In genomic region chr17:35523296-35523695, GRCh38 we compare ENCODE assay signal across 21 cellular contexts. TPM values are rescaled to one million over a fixed set of nuclear protein-coding genes. Genes with fewer than 3 reads are reported as not detected.
DNase-seq lines count a peak whose midpoint lies in the region; ATAC-seq lines count a peak whose summit lies in the region.
"Had no signal": no experiment of that assay in that cellular context is flagged by ENCODE, and none has a peak within 500 bp of the region (broad histone marks: within the 10 kb centered on the region; RNA-seq: fewer than 3 reads in every experiment).

No MANE protein-coding gene starts in this region.

- H3K36me3 ChIP-seq in CD8-positive, alpha-beta memory T cell (ENCODE audit: insufficient read depth, low read length) = peaks cover 6% of the 10 kb centered on the region
- H3K36me3 ChIP-seq in SK-N-MC (ENCODE audit: insufficient read depth, low read length) = no peaks in the 10 kb centered on the region
- H3K36me3 ChIP-seq: neural progenitor cell had no signal

- CTCF ChIA-PET in CD8-positive, alpha-beta memory T cell (lab: Charles Lee) = interaction anchor here (0.7 to 2.5 kb wide), 5 partner anchors 11 to 306 kb away, joined by 3 to 13 read pairs (median 5); no protein-coding TSS in a partner anchor

- POLR2A ChIA-PET in CD8-positive, alpha-beta memory T cell (lab: Charles Lee) = interaction anchor here (1.5 kb wide), 1 partner anchor 36 kb away, joined by 4 read pairs; no protein-coding TSS in a partner anchor

- no peaks in the 10 kb centered on the region for H3K27me3 ChIP-seq in CD8-positive, alpha-beta memory T cell (ENCODE audit: insufficient read depth, low read length, poor library complexity, severe bottlenecking)

- H3K4me1 Mint-ChIP-seq in T-helper 2 cell treated with Interferon-gamma antibody and Interleukin-4, amounts not matched to agents 5 μg/mL and 100 μg/mL, for 36 hours (ENCODE audit: low read depth) = peaks cover 79% of the 10 kb centered on the region
- peaks cover 97 to 100% (median 98%) of the 10 kb centered on the region in 3 donors for H3K4me1 Mint-ChIP-seq in CD8-positive, alpha-beta memory T cell
- peaks cover 97 to 100% of the 10 kb centered on the region in 2 donors for H3K4me1 Mint-ChIP-seq in immature natural killer cell
- H3K4me1 Mint-ChIP-seq: endodermal cell, neural progenitor cell had no signal

- H3K9me3 Mint-ChIP-seq in T-helper 2 cell treated with Interferon-gamma antibody and Interleukin-4, amounts not matched to agents 5 μg/mL and 100 μg/mL, for 36 hours = no peaks in the 10 kb centered on the region
- H3K9me3 Mint-ChIP-seq in CD8-positive, alpha-beta memory T cell = no peaks in the 10 kb centered on the region
- H3K9me3 Mint-ChIP-seq in immature natural killer cell = no peaks in the 10 kb centered on the region

- no peaks in the 10 kb centered on the region for H3K27me3 Mint-ChIP-seq in T-helper 2 cell treated with Interferon-gamma antibody and Interleukin-4, amounts not matched to agents 5 μg/mL and 100 μg/mL, for 36 hours (ENCODE audit: low read depth)
- no peaks in the 10 kb centered on the region for H3K27me3 Mint-ChIP-seq in CD8-positive, alpha-beta memory T cell
- H3K27me3 Mint-ChIP-seq in immature natural killer cell (ENCODE audit: low read depth in 3 of 3) = peaks cover 0 to 3% (median 3%) of the 10 kb centered on the region in 3 donors

- peak overlapping the region; percentile 35 for H3K27ac Mint-ChIP-seq in T-helper 2 cell treated with Interferon-gamma antibody and Interleukin-4, amounts not matched to agents 5 μg/mL and 100 μg/mL, for 36 hours
- H3K27ac Mint-ChIP-seq in CD8-positive, alpha-beta memory T cell = peak overlapping the region; percentile 77 to 95 (median 92)
- peak overlapping the region; percentile 91 to 98 (median 94) for H3K27ac Mint-ChIP-seq in immature natural killer cell
- H3K27ac Mint-ChIP-seq: endodermal cell, neural progenitor cell had no signal

- H3K4me3 ChIP-seq in CD8-positive, alpha-beta memory T cell (ENCODE audit: low read length) = no peak overlapping the region
- H3K4me3 ChIP-seq in SK-N-MC = peak overlapping the region; percentile 25; the same call in 1 of the 2 replicates
- H3K4me3 ChIP-seq: neural progenitor cell, psoas muscle had no signal

- no peaks in the 10 kb centered on the region for H3K9me3 ChIP-seq in CD8-positive, alpha-beta memory T cell (ENCODE audit: low read length)
- no peaks in the 10 kb centered on the region for H3K9me3 ChIP-seq in SK-N-MC (ENCODE audit: low read depth, low read length)
- H3K9me3 ChIP-seq: psoas muscle had no signal

- H3K9ac ChIP-seq in SK-N-MC (ENCODE audit: insufficient read length) = no peak overlapping the region
- H3K9ac ChIP-seq: neural progenitor cell had no signal

- intact Hi-C loops in left ventricle myocardium superior (cut with micrococcal nuclease) = no loop called here

- H3K36me3 Mint-ChIP-seq in T-helper 2 cell treated with Interferon-gamma antibody and Interleukin-4, amounts not matched to agents 5 μg/mL and 100 μg/mL, for 36 hours (ENCODE audit: low read depth) = peaks cover 83% of the 10 kb centered on the region
- H3K36me3 Mint-ChIP-seq in CD8-positive, alpha-beta memory T cell = peaks cover 18 to 63% (median 43%) of the 10 kb centered on the region in 3 donors
- peaks cover 12 to 20% (median 13%) of the 10 kb centered on the region in 3 donors for H3K36me3 Mint-ChIP-seq in immature natural killer cell
- H3K36me3 Mint-ChIP-seq: neural progenitor cell had no signal

- ATAC-seq in GM19023 (IDR thresholded peaks at IDR 0.05; ENCODE audit: unreplicated experiment) = no peak
- ATAC-seq in left ventricle myocardium superior = no peak
- ATAC-seq: left colon, psoas muscle had no signal

- peak overlapping the region; percentile 52 for H3K4me3 Mint-ChIP-seq in T-helper 2 cell treated with Interferon-gamma antibody and Interleukin-4, amounts not matched to agents 5 μg/mL and 100 μg/mL, for 36 hours
- H3K4me3 Mint-ChIP-seq in CD8-positive, alpha-beta memory T cell = peak overlapping the region; percentile 51 to 83 (median 77)
- peak overlapping the region; percentile 62 to 92 (median 70) for H3K4me3 Mint-ChIP-seq in immature natural killer cell
- H3K4me3 Mint-ChIP-seq: endodermal cell, neural progenitor cell had no signal

- no peak for DNase-seq in T-helper 2 cell treated with Interferon-gamma antibody and Interleukin-4, amounts not matched to agents 5 μg/mL and 100 μg/mL, for 36 hours (ENCODE audit: low spot score)
- DNase-seq in T-helper 2 cell (no peak), SK-N-MC (ENCODE audit: low read depth, low spot score) (peak; percentile 88), immature natural killer cell (no peak), NCI-H128 (lab: John Stamatoyannopoulos, UW; ENCODE audit: unreplicated experiment) (no peak), left ventricle myocardium superior (no peak)
- no peak for DNase-seq in CD8-positive, alpha-beta memory T cell
- DNase-seq: DMS53, endodermal cell, HCEC 1CT, left colon, midbrain, NCI-H1930, NCI-H446 treated with DMSO at 0.1 percent for 48 hours, psoas muscle had no signal

- no peak overlapping the region for H3K27ac ChIP-seq in CD8-positive, alpha-beta memory T cell (ENCODE audit: low read depth, low read length)
- peak overlapping the region; percentile 62 for H3K27ac ChIP-seq in SK-N-MC
- H3K27ac ChIP-seq: C4-2B, neural progenitor cell, psoas muscle, RWPE1 had no signal

- peaks cover 77% of the 10 kb centered on the region for H3K4me1 ChIP-seq in CD8-positive, alpha-beta memory T cell (ENCODE audit: insufficient read depth, low read length)
- H3K4me1 ChIP-seq: neural progenitor cell, psoas muscle had no signal

RNA-seq across cellular contexts. Expression of gene SLFN12L, which starts 14.2 kb away (rescaled TPM):
- 10 to 100 TPM; 48.8 to 50.8 TPM for total RNA-seq in CD8-positive, alpha-beta memory T cell
- 27.5 TPM for polyA plus RNA-seq in CD8-positive, alpha-beta memory T cell
- 10 to 100 TPM; 14.8 to 28.8 (median 27.4) TPM for polyA plus RNA-seq in immature natural killer cell
- 0.32 TPM for total RNA-seq in left ventricle myocardium superior
- total RNA-seq: endodermal cell had no signal

RNA-seq across cellular contexts. Expression of gene SLFN14, which starts 37.3 kb away (rescaled TPM):
- total RNA-seq in CD8-positive, alpha-beta memory T cell = under 1 TPM; 0.15 to 0.16 TPM
- polyA plus RNA-seq in CD8-positive, alpha-beta memory T cell = 0.13 TPM
- polyA plus RNA-seq in immature natural killer cell = under 1 TPM in 2 of 3 donors, not detected in 1; 0.10 to 0.50 TPM
- total RNA-seq in left ventricle myocardium superior = not detected
- total RNA-seq: endodermal cell, left colon, MCF 10A had no signal
- polyA plus RNA-seq: urinary bladder had no signal

RNA-seq across cellular contexts. Expression of gene PEX12, which starts 55.1 kb away (rescaled TPM):
- 1 to 10 TPM; 8.3 to 8.5 TPM for total RNA-seq in CD8-positive, alpha-beta memory T cell
- polyA plus RNA-seq in CD8-positive, alpha-beta memory T cell = 2.0 TPM
- 1 to 10 TPM in 2 of 3 donors, not detected in 1; 1.7 to 2.0 TPM for polyA plus RNA-seq in immature natural killer cell
- total RNA-seq in left ventricle myocardium superior = 7.9 TPM

Comparison
In these comparisons a context has a peak if more than half of its experiments do, and no peak if none do; other contexts are left out.
1. H3K27ac Mint-ChIP-seq: peak in every context shown above with its lines; median percentile 94 in immature natural killer cell; 92 in CD8-positive, alpha-beta memory T cell; 35 in T-helper 2 cell treated with Interferon-gamma antibody and Interleukin-4, amounts not matched to agents 5 μg/mL and 100 μg/mL, for 36 hours.
2. RNA of gene SLFN12L, which starts 14.2 kb away (total RNA-seq): 48.8 to 50.8 TPM in CD8-positive, alpha-beta memory T cell; 0.32 TPM in left ventricle myocardium superior (single experiment); every median in the first group is over 10 times any median in the second.
3. Peak in every context shown above with its lines, with median percentiles within 50 percentile points of each other: H3K4me3 Mint-ChIP-seq.